In genomic region chr14:95467657-95468056, GRCh38 we compare ENCODE assay signal across 1 cellular context.
TF ChIP-seq lines count a peak whose summit lies in the region.

No MANE protein-coding gene starts in this region.

TF ChIP-seq in GM23338, 12 proteins besides CTCF, POLR2A, EP300 and RAD21 (continued from another document):
- TF ChIP-seq ETS1 (IDR thresholded peaks at IDR 0.05): no peak
- no peak for TF ChIP-seq EZH2 (IDR thresholded peaks at IDR 0.05; ENCODE audit: low read depth, unreplicated experiment)
- no peak for TF ChIP-seq ZNF114 (CRISPR knock-in tag; IDR thresholded peaks at IDR 0.05)
